ENCODE assay signal across 8 cellular contexts in genomic region chr7:140674356-140674800, GRCh38. TPM values are rescaled to one million over a fixed set of nuclear protein-coding genes. Genes with fewer than 3 reads are reported as not detected.
DNase-seq lines count a peak whose midpoint lies in the region; ATAC-seq and TF ChIP-seq lines count a peak whose summit lies in the region.

No MANE protein-coding gene starts in this region.

- H3K4me3 ChIP-seq in GM23338 (peak overlapping the region; percentile 72), Peyer's patch (peak overlapping the region in 1 of 4 donors; percentile 97), mucosa of descending colon (no peak overlapping the region)

- peaks cover 24% of the 10 kb centered on the region for H3K27me3 Mint-ChIP-seq in GM23338 (ENCODE audit: insufficient read depth, low read depth, poor library complexity)

- H3K4me3 Mint-ChIP-seq in GM23338: peak overlapping the region; percentile 75

- H3K9me3 ChIP-seq in Peyer's patch: no peaks in the 10 kb centered on the region
- no peaks in the 10 kb centered on the region for H3K9me3 ChIP-seq in mucosa of descending colon

- H3K4me1 ChIP-seq in GM23338 (ENCODE audit: insufficient read depth): peaks cover 25% of the 10 kb centered on the region
- peaks cover 0 to 25% (median 8%) of the 10 kb centered on the region in 4 donors for H3K4me1 ChIP-seq in Peyer's patch
- peaks cover 24% of the 10 kb centered on the region for H3K4me1 ChIP-seq in mucosa of descending colon (ENCODE audit: low read depth)

- H3K27me3 ChIP-seq in GM23338 (ENCODE audit: insufficient read depth) (0 out of 2 replicates have a peak, but pooled peaks cover 5% of the 10 kb centered on the region), Peyer's patch (no peaks in the 10 kb centered on the region)

- H2AFZ ChIP-seq in GM23338: no peak overlapping the region

- H3K4me1 Mint-ChIP-seq in GM23338: peaks cover 17% of the 10 kb centered on the region

- intact Hi-C loops in mucosa of descending colon (cut with DNase I, micrococcal nuclease): no loop called here

- no peaks in the 10 kb centered on the region for H3K79me2 ChIP-seq in GM23338 (replicated peaks; ENCODE audit: insufficient read depth)

- no peaks in the 10 kb centered on the region; the same call in 2 of the 3 replicates for H3K36me3 Mint-ChIP-seq in GM23338 (ENCODE audit: low read depth)

- DNase-seq in GF-D8 (lab: John Stamatoyannopoulos, UW) (peak; percentile 17), GM23338 (ENCODE audit: low spot score) (no peak), Peyer's patch (peak; percentile 43 to 61 (median 58)), mucosa of descending colon (peak; percentile 42 to 65 (median 45)), NCI-H774 (lab: John Stamatoyannopoulos, UW) (no peak), RWPE1 (ENCODE audit: low spot score) (no peak), UCSD-AML1 (lab: John Stamatoyannopoulos, UW; ENCODE audit: unreplicated experiment) (no peak)

- POLR2A ChIA-PET in RWPE1 (lab: Yijun Ruan, JAX; ENCODE audit: low non-redundant PET): no interaction called here

- H3K4me2 ChIP-seq in GM23338: peak overlapping the region; percentile 93; the same call in 1 of the 2 replicates

- H3K36me3 ChIP-seq in GM23338 (ENCODE audit: insufficient read depth) (no peaks in the 10 kb centered on the region), Peyer's patch (peaks cover 0 to 10% (median 0%) of the 10 kb centered on the region in 3 donors), mucosa of descending colon (ENCODE audit: low read depth) (no peaks in the 10 kb centered on the region)

- ATAC-seq in GM23338 (no peak), mucosa of descending colon (peak; percentile 15), GM18520 (IDR thresholded peaks at IDR 0.05; ENCODE audit: unreplicated experiment) (no peak)

- CTCF ChIA-PET in RWPE1 (lab: Yijun Ruan, JAX): interaction anchor here (0.6 kb wide), 1 partner anchor 43 kb away, joined by 3 read pairs; no protein-coding TSS in a partner anchor

- H3K27ac ChIP-seq in GM23338 (ENCODE audit: low read depth) (no peak overlapping the region), Peyer's patch (peak overlapping the region in 2 of 4 donors; percentile 90 to 91), RWPE1 (no peak overlapping the region; the same call in 1 of the 2 replicates)

- 0 out of 2 replicates have a peak, but pooled peaks cover 3% of the 10 kb centered on the region for H3F3A ChIP-seq in GM23338 (replicated peaks; ENCODE audit: low read depth)

- no peaks in the 10 kb centered on the region; the same call in 2 of the 3 replicates for H3K9me3 Mint-ChIP-seq in GM23338

- TF ChIP-seq CTCF in GM23338 (conservative IDR thresholded peaks at IDR 0.05; ENCODE audit: low read depth in 2 of 2): no peak
- TF ChIP-seq CTCF in Peyer's patch (IDR thresholded peaks at IDR 0.05): no peak
- no peak for TF ChIP-seq CTCF in mucosa of descending colon (IDR thresholded peaks at IDR 0.05)
- TF ChIP-seq CTCF in RWPE1 (conservative IDR thresholded peaks at IDR 0.05; ENCODE audit: low read depth): no peak

- H3K9me2 ChIP-seq in GM23338 (ENCODE audit: insufficient read depth): no peaks in the 10 kb centered on the region

- no peak for TF ChIP-seq POLR2A in Peyer's patch (IDR thresholded peaks at IDR 0.05)

- H4K20me1 ChIP-seq in GM23338 (replicated peaks; ENCODE audit: insufficient read depth): peaks cover 6% of the 10 kb centered on the region; the same call in 1 of the 2 replicates

- no peak overlapping the region for H3K27ac Mint-ChIP-seq in GM23338

TF ChIP-seq in GM23338, 12 proteins besides CTCF, POLR2A, EP300 and RAD21 (continues in another document):
- no peak for TF ChIP-seq ETS1 (IDR thresholded peaks at IDR 0.05)
- TF ChIP-seq POLR2AphosphoS5 (IDR thresholded peaks at IDR 0.05; ENCODE audit: low read depth): no peak
- no peak for TF ChIP-seq EZH2 (IDR thresholded peaks at IDR 0.05; ENCODE audit: low read depth, unreplicated experiment)
- TF ChIP-seq ZNF114 (CRISPR knock-in tag; IDR thresholded peaks at IDR 0.05): no peak
- TF ChIP-seq CREB1 (CRISPR knock-in tag; IDR thresholded peaks at IDR 0.05; ENCODE audit: low read depth): no peak
- no peak for TF ChIP-seq NANOG (IDR thresholded peaks at IDR 0.05; ENCODE audit: borderline replicate concordance)
- TF ChIP-seq REST (IDR thresholded peaks at IDR 0.05; ENCODE audit: unreplicated experiment): no peak
- TF ChIP-seq ZNF331 (CRISPR knock-in tag; IDR thresholded peaks at IDR 0.05; ENCODE audit: low read depth): no peak
- no peak for TF ChIP-seq JUNB (IDR thresholded peaks at IDR 0.05; ENCODE audit: unreplicated experiment)

RNA-seq across cellular contexts. Expression of gene ADCK2, which starts 1.6 kb away (rescaled TPM):
- total RNA-seq in GM23338 (2014; rRNA removed; shearing (Covaris generic)): 11.2 and 14.4 TPM in 2 replicates
- polyA plus RNA-seq in GM23338 (2016; fragmentation: Nextera tagmentation; extraction: Ambion mirVana): 4.7 and 5.0 TPM in 2 replicates
- total RNA-seq in Peyer's patch (10 to 100 TPM; 19.8 to 40.4 (median 25.8) TPM), mucosa of descending colon (10 to 100 TPM; 23.2 to 29.4 (median 27.6) TPM)

RNA-seq across cellular contexts. Expression of gene NDUFB2, which starts 22.1 kb away (rescaled TPM):
- 175 and 306 TPM in 2 replicates for total RNA-seq in GM23338 (2014; rRNA removed; shearing (Covaris generic))
- polyA plus RNA-seq in GM23338 (2016; fragmentation: Nextera tagmentation; extraction: Ambion mirVana): 382 and 407 TPM in 2 replicates
- total RNA-seq in Peyer's patch (100 to 1,000 TPM; 128 to 216 (median 173) TPM), mucosa of descending colon (100 to 1,000 TPM; 209 to 226 (median 210) TPM)

RNA-seq across cellular contexts. Expression of gene DENND2A, which starts 33.8 kb away (rescaled TPM):
- total RNA-seq in GM23338 (2014; rRNA removed; shearing (Covaris generic)): 5.6 and 10.0 TPM in 2 replicates
- polyA plus RNA-seq in GM23338 (2016; fragmentation: Nextera tagmentation; extraction: Ambion mirVana): 1.7 and 2.4 TPM in 2 replicates
- total RNA-seq in Peyer's patch (10 to 100 TPM in 2 of 4 donors, 1 to 10 TPM in 2; 1.6 to 44.6 (median 8.3) TPM), mucosa of descending colon (10 to 100 TPM in 2 of 3 donors, 1 to 10 TPM in 1; 8.4 to 17.7 (median 10.1) TPM)

Comparison
In these comparisons a context has a peak if more than half of its experiments do, and no peak if none do; other contexts are left out.
1. DNase-seq: peak in GF-D8 (single experiment), Peyer's patch (3 of 3) and mucosa of descending colon (3 of 3); none in GM23338 (single experiment), NCI-H774 (single experiment), RWPE1 (single experiment) and UCSD-AML1 (single experiment).